In the genomic region with DNA sequence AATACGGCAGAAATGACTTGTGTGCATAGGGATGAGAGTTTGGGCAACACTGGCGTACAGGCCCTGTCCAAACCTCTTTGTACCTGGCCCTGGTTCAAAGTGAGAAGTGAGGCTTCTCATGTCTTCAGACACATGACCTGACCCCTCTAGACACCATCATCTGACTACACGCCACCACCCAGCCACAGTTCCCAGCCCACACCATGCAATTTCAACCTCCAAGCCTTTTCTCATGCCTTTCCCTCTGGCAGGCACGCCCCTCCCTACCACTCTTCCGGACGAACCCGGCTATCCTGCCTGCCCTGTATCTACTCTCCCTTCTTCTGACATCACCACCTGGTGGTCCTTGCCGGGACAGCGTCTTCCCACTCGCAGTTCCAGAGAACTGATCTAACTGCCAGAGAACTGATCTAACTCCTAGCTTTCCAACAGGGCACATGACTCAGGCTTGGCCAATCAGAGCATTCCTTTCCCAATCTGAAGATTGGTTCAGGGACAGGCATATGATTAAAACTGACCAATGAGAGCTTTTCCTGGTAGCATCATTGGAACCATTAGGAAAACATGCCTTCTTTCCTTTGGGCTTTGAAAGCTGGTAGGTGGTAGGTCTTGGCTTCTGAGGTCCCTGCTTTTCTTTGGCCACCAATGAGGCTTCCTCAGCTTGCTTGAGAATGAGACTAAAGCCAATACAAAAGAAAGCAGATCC, we compare ENCODE assay signal across 1 cellular context.
TF ChIP-seq lines count a peak whose summit lies in the region.

No MANE protein-coding gene starts in this region.

TF ChIP-seq in SK-N-SH, 30 proteins besides CTCF, POLR2A, EP300 and RAD21 (continued from another document):
- TF ChIP-seq, protein P1, sequence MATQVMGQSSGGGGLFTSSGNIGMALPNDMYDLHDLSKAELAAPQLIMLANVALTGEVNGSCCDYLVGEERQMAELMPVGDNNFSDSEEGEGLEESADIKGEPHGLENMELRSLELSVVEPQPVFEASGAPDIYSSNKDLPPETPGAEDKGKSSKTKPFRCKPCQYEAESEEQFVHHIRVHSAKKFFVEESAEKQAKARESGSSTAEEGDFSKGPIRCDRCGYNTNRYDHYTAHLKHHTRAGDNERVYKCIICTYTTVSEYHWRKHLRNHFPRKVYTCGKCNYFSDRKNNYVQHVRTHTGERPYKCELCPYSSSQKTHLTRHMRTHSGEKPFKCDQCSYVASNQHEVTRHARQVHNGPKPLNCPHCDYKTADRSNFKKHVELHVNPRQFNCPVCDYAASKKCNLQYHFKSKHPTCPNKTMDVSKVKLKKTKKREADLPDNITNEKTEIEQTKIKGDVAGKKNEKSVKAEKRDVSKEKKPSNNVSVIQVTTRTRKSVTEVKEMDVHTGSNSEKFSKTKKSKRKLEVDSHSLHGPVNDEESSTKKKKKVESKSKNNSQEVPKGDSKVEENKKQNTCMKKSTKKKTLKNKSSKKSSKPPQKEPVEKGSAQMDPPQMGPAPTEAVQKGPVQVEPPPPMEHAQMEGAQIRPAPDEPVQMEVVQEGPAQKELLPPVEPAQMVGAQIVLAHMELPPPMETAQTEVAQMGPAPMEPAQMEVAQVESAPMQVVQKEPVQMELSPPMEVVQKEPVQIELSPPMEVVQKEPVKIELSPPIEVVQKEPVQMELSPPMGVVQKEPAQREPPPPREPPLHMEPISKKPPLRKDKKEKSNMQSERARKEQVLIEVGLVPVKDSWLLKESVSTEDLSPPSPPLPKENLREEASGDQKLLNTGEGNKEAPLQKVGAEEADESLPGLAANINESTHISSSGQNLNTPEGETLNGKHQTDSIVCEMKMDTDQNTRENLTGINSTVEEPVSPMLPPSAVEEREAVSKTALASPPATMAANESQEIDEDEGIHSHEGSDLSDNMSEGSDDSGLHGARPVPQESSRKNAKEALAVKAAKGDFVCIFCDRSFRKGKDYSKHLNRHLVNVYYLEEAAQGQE (IDR thresholded peaks at IDR 0.05; ENCODE audit: low read depth, low read length) = no peak
- TF ChIP-seq TAF1 (IDR thresholded peaks at IDR 0.05; ENCODE audit: borderline replicate concordance, low read depth, low read length) (no peak), SMC3 (IDR thresholded peaks at IDR 0.05; ENCODE audit: low read depth, low read length) (peak; percentile 43)
